In genomic region chr1:220786337-220787068, GRCh38 we compare ENCODE assay signal across 8 cellular contexts. TPM values are rescaled to one million over a fixed set of nuclear protein-coding genes. Genes with fewer than 3 reads are reported as not detected.
DNase-seq lines count a peak whose midpoint lies in the region; ATAC-seq and TF ChIP-seq lines count a peak whose summit lies in the region.

Gene MTARC1, plus strand, starts transcription at chr1:220786913. Its CDS starts 32 bp downstream, at chr1:220786945.

- no peak within 1 kb of the TSS for H3K27ac Mint-ChIP-seq in natural killer cell

- H3K4me3 ChIP-seq in NB4 (ENCODE audit: low read depth, low read length) (peak within 1 kb of the TSS; percentile 67), fibroblast of villous mesenchyme (ENCODE audit: low read depth, low read length) (peak within 1 kb of the TSS; percentile 49)

- no peaks in the 10 kb centered on the region for H3K9me3 Mint-ChIP-seq in natural killer cell

- ATAC-seq in GM21825 (IDR thresholded peaks at IDR 0.05; ENCODE audit: unreplicated experiment) (peak; percentile 65), natural killer cell (peak in 2 of 3 donors; percentile 35 to 74), GM18520 (IDR thresholded peaks at IDR 0.05; ENCODE audit: unreplicated experiment) (no peak)

- DNase-seq in G401 (ENCODE audit: low spot score) (peak; percentile 86), NB4 (ENCODE audit: low read depth) (peak; percentile 84), SW480 (ENCODE audit: low spot score) (peak; percentile 57), fibroblast of villous mesenchyme (ENCODE audit: low read depth) (peak; percentile 47), natural killer cell (no peak)
- DNase-seq in activated effector memory CD4-positive, alpha-beta T cell treated with Interleukin-2 at 50 U/mL for 16 hours = no peak

- H3K4me1 Mint-ChIP-seq in natural killer cell = no peaks in the 10 kb centered on the region

- peak within 1 kb of the TSS; percentile 28 for H3K4me3 Mint-ChIP-seq in natural killer cell

- in situ Hi-C loops in G401 (cut with HindIII; ENCODE audit: low sequenced_read_pairs) = no loop called here

- peak; percentile 49 for TF ChIP-seq POLR2A in NB4 (IDR thresholded peaks at IDR 0.05; ENCODE audit: extremely low read depth, insufficient read length)

- intact Hi-C loops in natural killer cell (cut with micrococcal nuclease) = no loop called here

- no peaks in the 10 kb centered on the region for H3K36me3 Mint-ChIP-seq in natural killer cell

- TF ChIP-seq CTCF in NB4 (IDR thresholded peaks at IDR 0.05; ENCODE audit: low read depth, low read length) (no peak), fibroblast of villous mesenchyme (IDR thresholded peaks at IDR 0.05; ENCODE audit: insufficient read depth, low read depth, low read length) (no peak), natural killer cell (IDR thresholded peaks at IDR 0.05) (no peak)

- peaks cover 39 to 54% of the 10 kb centered on the region in 2 donors for H3K27me3 Mint-ChIP-seq in natural killer cell (ENCODE audit: low read depth in 2 of 2)

RNA-seq across cellular contexts. Expression of gene MTARC1, which starts in this region (rescaled TPM):
- not detected in 2 replicates for total RNA-seq in G401 (2014; rRNA removed; shearing (Covaris generic))
- 1.7 and 2.3 TPM in 2 replicates for total RNA-seq in fibroblast of villous mesenchyme
- 1 to 10 TPM in 1 of 3 donors, under 1 TPM in 1, not detected in 1; 0.52 to 2.5 TPM for total RNA-seq in natural killer cell

Comparison
In these comparisons a context has a peak if more than half of its experiments do, and no peak if none do; other contexts are left out.
1. Peak in DNase-seq in G401; RNA of the gene not detected or under 1 TPM.
2. DNase-seq: peak in NB4 (single experiment), SW480 (single experiment) and fibroblast of villous mesenchyme (single experiment); none in natural killer cell (single experiment) and activated effector memory CD4-positive, alpha-beta T cell treated with Interleukin-2 at 50 U/mL for 16 hours (single experiment).